ENCODE assay signal across 8 cellular contexts in the genomic region with DNA sequence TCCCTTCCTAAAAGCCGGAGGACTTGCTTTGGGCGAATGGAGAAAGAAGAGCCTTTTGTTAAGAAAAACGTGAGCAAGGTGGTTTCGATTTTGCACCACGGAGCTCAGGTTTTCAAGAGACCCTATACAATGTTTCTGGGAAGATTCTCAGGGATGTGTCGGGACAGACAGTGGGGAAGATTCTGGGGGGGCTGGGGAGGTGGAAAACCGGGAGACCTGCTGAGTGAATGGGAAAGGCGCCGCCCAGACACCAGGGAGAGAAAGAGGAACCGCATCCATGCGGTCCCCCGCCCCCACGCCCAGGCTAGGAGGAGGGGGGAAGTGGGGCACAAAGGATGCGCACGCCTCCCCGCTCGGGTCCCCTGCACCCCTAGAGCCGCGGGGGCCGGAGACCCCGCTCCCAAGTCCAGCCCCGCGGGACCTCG. TPM values are rescaled to one million over a fixed set of nuclear protein-coding genes. Genes with fewer than 3 reads are reported as not detected.
A peak's percentile ranks its signal among the peaks of the same experiment; 100 is the strongest.
DNase-seq lines count a peak whose midpoint lies in the region; ATAC-seq, FAIRE-seq and TF ChIP-seq lines count a peak whose summit lies in the region.

No MANE protein-coding gene starts in this region.

- H3K27ac ChIP-seq in C4-2B (peak overlapping the region; percentile 99), SJSA1 (peak overlapping the region; percentile 99)

- no peak for FAIRE-seq in H54 (lab: Jason Lieb, UNC)

- peak overlapping the region; percentile 91 for H3K4me3 ChIP-seq in SJSA1

- TF ChIP-seq POLR2A in H54 (IDR thresholded peaks at IDR 0.05; ENCODE audit: low read depth, low read length): no peak

- no peaks in the 10 kb centered on the region for H3K9me3 ChIP-seq in SJSA1 (replicated peaks)

- no peaks in the 10 kb centered on the region for H3K27me3 ChIP-seq in SJSA1 (replicated peaks)

- DNase-seq in SJSA1 (ENCODE audit: low read depth in 1 of 2, low spot score in 2 of 2) (peak in 1 of 2 experiments; percentile 57), left ventricle myocardium superior (peak; percentile 82), putamen (ENCODE audit: low spot score) (peak; percentile 75), H54 (ENCODE audit: insufficient read length, low spot score) (no peak)
- peak; percentile 18 for DNase-seq in activated naive CD8-positive, alpha-beta T cell treated with anti-CD3 and anti-CD28 coated beads, Interleukin-2, amount 50 U/mL, for 16 hours (ENCODE audit: low read depth, low spot score)

- peaks cover 23% of the 10 kb centered on the region for H3K4me1 ChIP-seq in SJSA1 (replicated peaks)

- peaks cover 53% of the 10 kb centered on the region for H3K36me3 ChIP-seq in SJSA1

- no peak for TF ChIP-seq CTCF in C4-2B (conservative IDR thresholded peaks at IDR 0.05)

- ATAC-seq in GM19351 (IDR thresholded peaks at IDR 0.05; ENCODE audit: unreplicated experiment): peak; percentile 21
- peak; percentile 19 for ATAC-seq in HG03460 (IDR thresholded peaks at IDR 0.05; ENCODE audit: unreplicated experiment)
- peak; percentile 34 for ATAC-seq in left ventricle myocardium superior

- intact Hi-C loops in left ventricle myocardium superior (cut with micrococcal nuclease): no loop called here

RNA-seq across cellular contexts. Expression of a gene that starts 0.7 kb away (rescaled TPM):
- total RNA-seq in SJSA1 (2014; rRNA removed; shearing (Covaris generic)): 67.0 and 76.1 TPM in 2 replicates
- total RNA-seq in left ventricle myocardium superior: 238 TPM

RNA-seq across cellular contexts. Expression of a gene that starts 51.4 kb away (rescaled TPM):
- 0.34 TPM in 1 of 2 replicates, not detected in the other for total RNA-seq in SJSA1 (2014; rRNA removed; shearing (Covaris generic))
- total RNA-seq in left ventricle myocardium superior: 0.55 TPM

RNA-seq across cellular contexts. Expression of a gene that starts 55.6 kb away (rescaled TPM):
- total RNA-seq in SJSA1 (2014; rRNA removed; shearing (Covaris generic)): 119 and 221 TPM in 2 replicates
- 2,442 TPM for total RNA-seq in left ventricle myocardium superior

Comparison
In these comparisons a context has a peak if more than half of its experiments do, and no peak if none do; other contexts are left out.
1. RNA of a gene that starts 55.6 kb away (total RNA-seq): 2,442 TPM in left ventricle myocardium superior (single experiment); 119 to 221 TPM in SJSA1; every median in the first group is over 10 times any median in the second.
2. Peak in every context shown above with its lines, with median percentiles within 50 percentile points of each other: ATAC-seq.